9 cellular contexts compared by ENCODE assay signal in the genomic region with DNA sequence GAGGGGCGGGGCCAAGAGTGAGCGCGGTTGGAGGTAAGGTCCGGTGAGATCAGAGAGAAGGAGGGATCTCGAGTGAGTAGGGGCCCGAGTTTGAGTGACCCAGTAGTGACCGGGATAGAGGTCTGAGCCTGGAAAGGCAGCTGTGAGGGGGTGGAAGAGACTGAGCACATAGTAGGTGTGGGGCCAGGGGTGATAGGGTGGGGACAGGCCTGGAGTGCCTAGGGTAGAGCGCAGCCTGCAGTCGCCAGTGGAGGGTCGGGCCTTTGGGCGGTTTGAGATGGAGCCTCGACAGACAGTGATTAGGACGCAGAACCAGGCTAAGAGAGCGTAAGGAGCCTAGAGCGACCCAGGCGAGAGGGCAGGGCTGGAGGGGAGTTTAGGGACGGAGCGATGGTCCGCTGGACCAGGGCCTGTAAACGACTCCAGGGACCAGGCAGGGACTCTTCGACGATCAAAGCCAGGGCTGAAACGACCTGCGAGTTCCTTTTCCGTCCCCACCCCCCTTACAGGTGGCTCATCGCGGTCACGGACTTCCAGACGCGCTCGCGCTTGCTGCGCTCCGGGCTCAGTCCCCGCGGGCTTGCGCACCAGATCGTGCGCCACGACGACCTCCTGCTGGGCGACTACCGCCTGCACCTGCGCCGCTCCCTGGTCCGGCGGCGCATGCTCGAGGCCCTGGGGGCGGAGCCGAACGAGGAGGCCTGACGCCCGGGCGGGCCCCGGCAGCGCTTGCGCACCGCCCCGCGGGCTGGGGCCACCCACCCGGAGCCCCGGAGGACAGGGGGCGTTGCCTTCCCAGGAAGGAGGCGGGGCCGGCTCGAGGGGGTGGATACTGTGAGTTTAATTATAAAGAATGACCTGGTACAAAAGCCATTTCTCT. TPM values are rescaled to one million over a fixed set of nuclear protein-coding genes. Genes with fewer than 3 reads are reported as not detected.
DNase-seq lines count a peak whose midpoint lies in the region; ATAC-seq and TF ChIP-seq lines count a peak whose summit lies in the region.
"Had no signal": no experiment of that assay in that cellular context is flagged by ENCODE, and none has a peak within 500 bp of the region (broad histone marks: within the 10 kb centered on the region; RNA-seq: fewer than 3 reads in every experiment).

No MANE protein-coding gene starts in this region.

- H3K4me1 ChIP-seq in naive thymus-derived CD4-positive, alpha-beta T cell (ENCODE audit: control insufficient read depth in 2 of 2, insufficient read depth in 2 of 2, low read length in 2 of 2): peaks cover 4 to 11% of the 10 kb centered on the region in 2 donors

- H3K36me3 Mint-ChIP-seq in naive thymus-derived CD4-positive, alpha-beta T cell: peaks cover 0 to 21% (median 10%) of the 10 kb centered on the region in 5 donors

- CTCF ChIA-PET in naive thymus-derived CD4-positive, alpha-beta T cell (lab: Charles Lee): no interaction called here

- H3K4me1 Mint-ChIP-seq in naive thymus-derived CD4-positive, alpha-beta T cell: peaks cover 10 to 23% (median 16%) of the 10 kb centered on the region in 7 donors

- no peaks in the 10 kb centered on the region for H3K36me3 ChIP-seq in naive thymus-derived CD4-positive, alpha-beta T cell (ENCODE audit: control insufficient read depth in 2 of 3, insufficient read depth in 3 of 3, low read length in 3 of 3)

- POLR2A ChIA-PET in naive thymus-derived CD4-positive, alpha-beta T cell (lab: Charles Lee): no interaction called here

- H3K27me3 Mint-ChIP-seq in naive thymus-derived CD4-positive, alpha-beta T cell: peaks cover 47 to 85% (median 71%) of the 10 kb centered on the region in 5 donors

- no peak overlapping the region for H3K27ac ChIP-seq in naive thymus-derived CD4-positive, alpha-beta T cell (ENCODE audit: low read depth, low read length)

- peak overlapping the region; percentile 45 to 89 (median 75) for H3K4me3 Mint-ChIP-seq in naive thymus-derived CD4-positive, alpha-beta T cell

- H3K27me3 ChIP-seq in naive thymus-derived CD4-positive, alpha-beta T cell (ENCODE audit: control insufficient read depth in 2 of 2, insufficient read depth in 2 of 2, low read length in 2 of 2): peaks cover 4% of the 10 kb centered on the region in 2 donors

- intact Hi-C loops in naive thymus-derived CD4-positive, alpha-beta T cell (cut with micrococcal nuclease): no loop called here

- peaks cover 0 to 17% (median 0%) of the 10 kb centered on the region in 3 experiments for H3K9me3 ChIP-seq in naive thymus-derived CD4-positive, alpha-beta T cell (ENCODE audit: control insufficient read depth in 2 of 3, low read length in 3 of 3)

- peak overlapping the region; percentile 8 for H3K4me3 ChIP-seq in naive thymus-derived CD4-positive, alpha-beta T cell (ENCODE audit: low read length)

- H3K27ac Mint-ChIP-seq in naive thymus-derived CD4-positive, alpha-beta T cell: peak overlapping the region in 5 of 9 donors; percentile 46 to 93 (median 85)

- peak; percentile 92 for TF ChIP-seq POLR2A in erythroblast (IDR thresholded peaks at IDR 0.05; ENCODE audit: low read length)

- H3K9me3 Mint-ChIP-seq in naive thymus-derived CD4-positive, alpha-beta T cell: peaks cover 9 to 62% (median 20%) of the 10 kb centered on the region in 11 donors

- peak; percentile 22 for ATAC-seq in naive thymus-derived CD4-positive, alpha-beta T cell
- ATAC-seq in stimulated activated naive CD8-positive, alpha-beta T cell treated with anti-CD3 and anti-CD28 coated beads, Interleukin-15, Interleukin-2, amounts not matched to agents 100 U/mL and 50 U/mL, for 24 hours: peak; percentile 51
- ATAC-seq in HG02642 (IDR thresholded peaks at IDR 0.05; ENCODE audit: poor library complexity, unreplicated experiment): no peak

- DNase-seq in Daoy (ENCODE audit: low read depth) (peak; percentile 96), NCI-H2171 treated with DMSO at 0.1 percent for 48 hours (lab: John Stamatoyannopoulos, UW) (peak; percentile 89), erythroblast (lab: John Stamatoyannopoulos, UW) (peak; percentile 67 to 88), NCI-H345 (lab: John Stamatoyannopoulos, UW) (no peak)
- DNase-seq in activated CD8-positive, alpha-beta memory T cell treated with anti-CD3 and anti-CD28 coated beads for 4 hours (ENCODE audit: low read depth in 2 of 2): peak; percentile 32 to 42
- peak in 6 of 9 donors; percentile 24 to 70 (median 37) for DNase-seq in naive thymus-derived CD4-positive, alpha-beta T cell
- peak; percentile 85 for DNase-seq in stimulated activated naive CD8-positive, alpha-beta T cell treated with anti-CD3 and anti-CD28 coated beads, Interleukin-15, Interleukin-2, amounts not matched to agents 100 U/mL and 50 U/mL, for 24 hours

RNA-seq across cellular contexts. Expression of gene C19orf81, which starts 9.4 kb away (rescaled TPM):
- total RNA-seq in Daoy (2014; rRNA removed; shearing (Covaris generic)): 9.2 TPM in 1 of 2 replicates, not detected in the other
- under 1 TPM in 1 of 5 experiments, not detected in 4; 0.98 TPM for total RNA-seq in naive thymus-derived CD4-positive, alpha-beta T cell
- 1 to 10 TPM in 1 of 2 donors, not detected in 1; 1.0 TPM for polyA plus RNA-seq in naive thymus-derived CD4-positive, alpha-beta T cell
- total RNA-seq: T-helper 2 cell treated with Interferon-gamma antibody and Interleukin-4, amounts not matched to agents 100 ng/mL and 5 ng/mL, for 36 hours had no signal

RNA-seq across cellular contexts. Expression of gene SYT3, which starts 19.0 kb away (rescaled TPM):
- 0.36 and 1.4 TPM in 2 replicates for total RNA-seq in Daoy (2014; rRNA removed; shearing (Covaris generic))
- under 1 TPM in 2 of 5 experiments, not detected in 3; 0.13 TPM for total RNA-seq in naive thymus-derived CD4-positive, alpha-beta T cell
- polyA plus RNA-seq in naive thymus-derived CD4-positive, alpha-beta T cell: under 1 TPM; 0.16 to 0.47 TPM
- total RNA-seq: T-helper 2 cell treated with Interferon-gamma antibody and Interleukin-4, amounts not matched to agents 100 ng/mL and 5 ng/mL, for 36 hours had no signal
